Comparison of ENCODE assay signal across 8 cellular contexts in the genomic region with DNA sequence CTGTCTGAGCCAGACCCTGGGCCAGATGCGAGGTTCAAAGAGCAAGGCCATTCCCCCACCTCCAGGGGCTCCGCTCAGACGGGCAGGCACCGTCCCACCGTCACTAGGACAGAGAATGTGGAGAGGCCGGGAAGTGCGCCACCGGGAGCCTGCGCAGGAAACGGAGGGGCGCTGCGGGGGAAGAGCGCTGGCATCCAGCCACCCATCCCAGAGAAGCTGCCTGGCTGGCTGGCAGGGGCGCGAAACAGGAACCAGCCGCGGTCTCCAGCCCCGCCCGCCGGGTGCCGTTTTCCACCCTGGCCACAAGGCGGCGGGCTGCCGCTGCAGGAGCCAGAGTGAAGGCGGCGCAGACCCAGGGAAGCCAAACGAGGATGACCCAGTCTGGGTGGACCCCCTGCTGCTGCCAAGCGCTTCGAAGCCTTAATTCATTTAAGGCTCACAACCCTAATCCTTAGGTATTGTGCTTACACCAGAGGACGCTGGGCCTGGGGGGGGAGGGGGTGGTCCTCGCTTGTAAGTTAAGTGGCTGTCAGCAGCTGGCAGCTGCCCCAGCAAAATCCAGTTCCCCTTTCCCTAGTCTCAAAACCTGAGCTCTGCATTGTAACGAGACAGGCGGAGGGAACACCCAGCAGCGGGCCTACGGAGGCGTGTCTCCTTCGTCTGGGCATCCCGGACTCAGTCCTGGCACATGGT.
DNase-seq lines count a peak whose midpoint lies in the region; ATAC-seq and TF ChIP-seq lines count a peak whose summit lies in the region.
"Not testable (repeated sequence)": the region's sequence is repeated elsewhere in the genome, so short reads cannot be mapped to it uniquely, and the experiment has no call there.

No MANE protein-coding gene starts in this region.

- peak overlapping the region; percentile 80 to 92 for H3K4me3 Mint-ChIP-seq in CD14-positive monocyte

- peak overlapping the region; percentile 93 to 97 (median 96) for H3K27ac Mint-ChIP-seq in CD14-positive monocyte

- ATAC-seq in GM19467 (IDR thresholded peaks at IDR 0.05; ENCODE audit: unreplicated experiment) (peak; percentile 57), lower lobe of right lung (peak; percentile 60 to 62)

- peaks cover 70% of the 10 kb centered on the region for H3K27me3 ChIP-seq in HUES64 (ENCODE audit: insufficient read depth, low read length)
- H3K27me3 ChIP-seq in ectodermal cell (ENCODE audit: control insufficient read depth, insufficient read depth, low read length, poor library complexity, severe bottlenecking) = peaks cover 69% of the 10 kb centered on the region
- not testable (repeated sequence) for H3K27me3 ChIP-seq in lower lobe of right lung (ENCODE audit: low read depth)

- H3K4me1 ChIP-seq in HUES64 (ENCODE audit: insufficient read depth, low read length) = not testable (repeated sequence)
- H3K4me1 ChIP-seq in ectodermal cell (ENCODE audit: control insufficient read depth, insufficient read depth, low read length) = peaks cover 20% of the 10 kb centered on the region
- peaks cover 84% of the 10 kb centered on the region for H3K4me1 ChIP-seq in lower lobe of right lung

- peak; percentile 88 for TF ChIP-seq CTCF in CD14-positive monocyte (IDR thresholded peaks at IDR 0.05)
- TF ChIP-seq CTCF in lower lobe of right lung (IDR thresholded peaks at IDR 0.05) = peak; percentile 95

- not testable (repeated sequence) for H3K9me3 Mint-ChIP-seq in CD14-positive monocyte

- H3K36me3 Mint-ChIP-seq in CD14-positive monocyte = peaks cover 8 to 19% of the 10 kb centered on the region in 2 donors

- not testable (repeated sequence) for H3K27ac ChIP-seq in HUES64 (ENCODE audit: low read depth, low read length)
- H3K27ac ChIP-seq in ectodermal cell (ENCODE audit: insufficient read depth, low read depth, low read length, poor library complexity, severe bottlenecking) (peak overlapping the region; percentile 55), lower lobe of right lung (peak overlapping the region; percentile 70)

- peak; percentile 74 for DNase-seq in CD14-positive monocyte (ENCODE audit: low spot score)
- peak; percentile 83 for DNase-seq in NOMO-1 treated with DMSO at 0.1 percent for 48 hours (lab: John Stamatoyannopoulos, UW; ENCODE audit: unreplicated experiment)
- peak; percentile 39 to 43 for DNase-seq in activated CD8-positive, alpha-beta memory T cell treated with anti-CD3 and anti-CD28 coated beads for 4 hours (ENCODE audit: low read depth in 2 of 2)
- DNase-seq in lower lobe of right lung = peak; percentile 90
- DNase-seq in stimulated activated CD4-positive, alpha-beta T cell treated with anti-CD3 and anti-CD28 coated beads, Interleukin-2, amount 100 ng/mL, for 4 hours (ENCODE audit: low read depth) = peak; percentile 50

- not testable (repeated sequence) for H3K9me3 ChIP-seq in HUES64 (ENCODE audit: insufficient read depth, low read depth, low read length); ectodermal cell (ENCODE audit: control insufficient read depth, low read length); lower lobe of right lung

- peaks cover 10 to 21% (median 18%) of the 10 kb centered on the region in 3 donors for H3K27me3 Mint-ChIP-seq in CD14-positive monocyte (ENCODE audit: low read depth in 3 of 3)

- peaks cover 45% of the 10 kb centered on the region for H3K4me1 Mint-ChIP-seq in CD14-positive monocyte

- 2% methylated on average over 36 of the region's 38 CpGs for WGBS in HUES64
- 2 to 3% methylated on average over 38 of the region's 38 CpGs for WGBS in ectodermal cell, 2 experiments

- intact Hi-C loops in CD14-positive monocyte (cut with micrococcal nuclease) = loop anchor here in 1 of 2 donors (5.0 to 10.0 kb wide), 3 partner anchors 158 to 420 kb away; no protein-coding TSS in a partner anchor
- intact Hi-C loops in lower lobe of right lung (cut with DNase I) = not testable (repeated sequence)

- peak overlapping the region; percentile 35 for H3K4me3 ChIP-seq in HUES64 (ENCODE audit: low read length)
- not testable (repeated sequence) for H3K4me3 ChIP-seq in ectodermal cell (ENCODE audit: insufficient read depth, low read depth, low read length)
- H3K4me3 ChIP-seq in lower lobe of right lung = peak overlapping the region; percentile 66

- H3K36me3 ChIP-seq in HUES64 (ENCODE audit: insufficient read depth, low read length); ectodermal cell (ENCODE audit: control insufficient read depth, insufficient read depth, low read length); lower lobe of right lung: not testable (repeated sequence)

- H3K9ac ChIP-seq in HUES64 (ENCODE audit: low read depth, low read length) = not testable (repeated sequence)
